Comparison of ENCODE assay signal across 17 cellular contexts in genomic region chr12:92002195-92002649, GRCh38.
DNase-seq lines count a peak whose midpoint lies in the region; ATAC-seq and TF ChIP-seq lines count a peak whose summit lies in the region.
"Had no signal": no experiment of that assay in that cellular context is flagged by ENCODE, and none has a peak within 500 bp of the region (broad histone marks: within the 10 kb centered on the region; RNA-seq: fewer than 3 reads in every experiment).

No MANE protein-coding gene starts in this region.

- peaks cover 54% of the 10 kb centered on the region for H3K4me1 Mint-ChIP-seq in activated T-cell treated with anti-CD3 and anti-CD28 coated beads, Interleukin-2, amount 50 U/mL, for 24 hours (ENCODE audit: low read depth)
- H3K4me1 Mint-ChIP-seq in activated T-cell treated with anti-CD3 and anti-CD28 coated beads, Interleukin-2, amount 50 U/mL, for 4 hours (ENCODE audit: low read depth): peaks cover 49% of the 10 kb centered on the region
- peaks cover 49% of the 10 kb centered on the region for H3K4me1 Mint-ChIP-seq in activated naive CD8-positive, alpha-beta T cell (ENCODE audit: low read depth)
- H3K4me1 Mint-ChIP-seq in glutamatergic neuron (ENCODE audit: low read depth, unreplicated experiment): peaks cover 18% of the 10 kb centered on the region

- TF ChIP-seq CTCF in glutamatergic neuron (IDR thresholded peaks at IDR 0.05; ENCODE audit: partially characterized antibody, unreplicated experiment): no peak
- TF ChIP-seq CTCF in smooth muscle cell (IDR thresholded peaks at IDR 0.05; ENCODE audit: borderline replicate concordance, insufficient read depth, poor library complexity, severe bottlenecking): no peak

- H3K9ac ChIP-seq in smooth muscle cell (ENCODE audit: low read depth): no peak overlapping the region

- no peaks in the 10 kb centered on the region for H3K27me3 ChIP-seq in smooth muscle cell (ENCODE audit: low read depth)
- no peaks in the 10 kb centered on the region for H3K27me3 ChIP-seq in SJCRH30
- H3K27me3 ChIP-seq: gastrocnemius medialis, neutrophil, upper lobe of left lung had no signal

- no peak for DNase-seq in activated T-cell treated with anti-CD3 and anti-CD28 coated beads, Interleukin-2, amount 50 U/mL, for 24 hours
- DNase-seq in activated T-cell treated with anti-CD3 and anti-CD28 coated beads, Interleukin-2, amount 50 U/mL, for 4 hours: no peak
- no peak for DNase-seq in glutamatergic neuron
- DNase-seq in smooth muscle cell (lab: John Stamatoyannopoulos, UW; ENCODE audit: unreplicated experiment): no peak
- no peak for DNase-seq in dedifferentiated amniotic fluid mesenchymal stem cell (ENCODE audit: extremely low spot score)
- no peak for DNase-seq in SJCRH30
- DNase-seq: activated effector memory CD4-positive, alpha-beta T cell treated with anti-CD3 and anti-CD28 coated beads, Interleukin-2, amount 50 U/mL, for 16 hours; gastrocnemius medialis; H9; NCI-H2029 treated with DMSO at 0.1 percent for 48 hours; NCI-H526; PC-9; stimulated activated CD4-positive, alpha-beta T cell treated with anti-CD3 and anti-CD28 coated beads, Interleukin-4, amount 100 ng/mL, for 4 hours; upper lobe of left lung had no signal

- 48% methylated on average over 1 of the region's 1 CpG for WGBS in smooth muscle cell (ENCODE audit: low lambda C conversion rate)

- peak overlapping the region; percentile 36 for H3K27ac Mint-ChIP-seq in activated T-cell treated with anti-CD3 and anti-CD28 coated beads, Interleukin-2, amount 50 U/mL, for 24 hours
- H3K27ac Mint-ChIP-seq in activated naive CD8-positive, alpha-beta T cell: peak overlapping the region; percentile 89
- H3K27ac Mint-ChIP-seq in glutamatergic neuron (ENCODE audit: unreplicated experiment): peak overlapping the region; percentile 22
- H3K27ac Mint-ChIP-seq: H9 had no signal

- no peaks in the 10 kb centered on the region for H3K79me2 ChIP-seq in smooth muscle cell (ENCODE audit: low read depth)

- no peak for ATAC-seq in activated T-cell treated with anti-CD3 and anti-CD28 coated beads, Interleukin-2, amount 50 U/mL, for 4 hours
- no peak for ATAC-seq in HG03342 (IDR thresholded peaks at IDR 0.05; ENCODE audit: unreplicated experiment)
- ATAC-seq: gastrocnemius medialis had no signal

- H3K4me1 ChIP-seq in smooth muscle cell (ENCODE audit: low read depth): peaks cover 3% of the 10 kb centered on the region
- H3K4me1 ChIP-seq in SJCRH30: no peaks in the 10 kb centered on the region
- H3K4me1 ChIP-seq: gastrocnemius medialis had no signal

- no peaks in the 10 kb centered on the region for H4K20me1 ChIP-seq in smooth muscle cell (ENCODE audit: low read depth)

- H3K4me3 Mint-ChIP-seq in activated T-cell treated with anti-CD3 and anti-CD28 coated beads, Interleukin-2, amount 50 U/mL, for 24 hours: peak overlapping the region; percentile 7
- H3K4me3 Mint-ChIP-seq in activated T-cell treated with anti-CD3 and anti-CD28 coated beads, Interleukin-2, amount 50 U/mL, for 4 hours: no peak overlapping the region
- peak overlapping the region; percentile 55 for H3K4me3 Mint-ChIP-seq in activated naive CD8-positive, alpha-beta T cell
- no peak overlapping the region for H3K4me3 Mint-ChIP-seq in glutamatergic neuron (ENCODE audit: unreplicated experiment)
- H3K4me3 Mint-ChIP-seq: H9 had no signal

- peaks cover 29% of the 10 kb centered on the region for H3K36me3 Mint-ChIP-seq in activated T-cell treated with anti-CD3 and anti-CD28 coated beads, Interleukin-2, amount 50 U/mL, for 24 hours (ENCODE audit: low read depth)
- H3K36me3 Mint-ChIP-seq in activated T-cell treated with anti-CD3 and anti-CD28 coated beads, Interleukin-2, amount 50 U/mL, for 4 hours (ENCODE audit: insufficient read depth): peaks cover 23% of the 10 kb centered on the region
- peaks cover 27% of the 10 kb centered on the region for H3K36me3 Mint-ChIP-seq in activated naive CD8-positive, alpha-beta T cell
- H3K36me3 Mint-ChIP-seq in glutamatergic neuron (ENCODE audit: unreplicated experiment): peaks cover 5% of the 10 kb centered on the region

- no peaks in the 10 kb centered on the region for H3K27me3 Mint-ChIP-seq in activated T-cell treated with anti-CD3 and anti-CD28 coated beads, Interleukin-2, amount 50 U/mL, for 24 hours
- H3K27me3 Mint-ChIP-seq in activated T-cell treated with anti-CD3 and anti-CD28 coated beads, Interleukin-2, amount 50 U/mL, for 4 hours (ENCODE audit: low read depth): no peaks in the 10 kb centered on the region
- H3K27me3 Mint-ChIP-seq in activated naive CD8-positive, alpha-beta T cell: no peaks in the 10 kb centered on the region
- H3K27me3 Mint-ChIP-seq in glutamatergic neuron (ENCODE audit: unreplicated experiment): no peaks in the 10 kb centered on the region

- H3K36me3 ChIP-seq in smooth muscle cell (ENCODE audit: low read depth) (no peaks in the 10 kb centered on the region), SJCRH30 (no peaks in the 10 kb centered on the region)
- H3K36me3 ChIP-seq: gastrocnemius medialis, neutrophil, upper lobe of left lung had no signal

- H3K9me3 ChIP-seq in smooth muscle cell (replicated peaks; ENCODE audit: low read depth): no peaks in the 10 kb centered on the region
- peaks cover 6% of the 10 kb centered on the region; the same call in 1 of the 2 replicates for H3K9me3 ChIP-seq in SJCRH30 (replicated peaks)
- H3K9me3 ChIP-seq: gastrocnemius medialis, neutrophil, upper lobe of left lung had no signal

- H3K9me3 Mint-ChIP-seq in activated T-cell treated with anti-CD3 and anti-CD28 coated beads, Interleukin-2, amount 50 U/mL, for 24 hours: peaks cover 22% of the 10 kb centered on the region
- peaks cover 26% of the 10 kb centered on the region for H3K9me3 Mint-ChIP-seq in activated T-cell treated with anti-CD3 and anti-CD28 coated beads, Interleukin-2, amount 50 U/mL, for 4 hours
- H3K9me3 Mint-ChIP-seq in activated naive CD8-positive, alpha-beta T cell (ENCODE audit: low read depth): peaks cover 16% of the 10 kb centered on the region
- H3K9me3 Mint-ChIP-seq in glutamatergic neuron (ENCODE audit: unreplicated experiment): peaks cover 1% of the 10 kb centered on the region

- H3K27ac ChIP-seq in smooth muscle cell (ENCODE audit: low read depth): peak overlapping the region; percentile 65
- H3K27ac ChIP-seq in SJCRH30: no peak overlapping the region
- H3K27ac ChIP-seq: gastrocnemius medialis, neutrophil, PC-9, upper lobe of left lung had no signal

- peaks cover 7% of the 10 kb centered on the region for H3F3A ChIP-seq in smooth muscle cell (ENCODE audit: low read depth)

- H3K4me3 ChIP-seq in smooth muscle cell (peak overlapping the region; percentile 19), SJCRH30 (no peak overlapping the region)
- H3K4me3 ChIP-seq: gastrocnemius medialis, PC-9, upper lobe of left lung had no signal

- H2AFZ ChIP-seq in smooth muscle cell (ENCODE audit: low read depth): peak overlapping the region; percentile 45
- H2AFZ ChIP-seq: PC-9 had no signal

- H3K4me2 ChIP-seq in smooth muscle cell: peak overlapping the region; percentile 78
- H3K4me2 ChIP-seq: PC-9 had no signal

Comparison
In these comparisons a context has a peak if more than half of its experiments do, and no peak if none do; other contexts are left out.
1. H3K4me3 Mint-ChIP-seq: peak in activated T-cell treated with anti-CD3 and anti-CD28 coated beads, Interleukin-2, amount 50 U/mL, for 24 hours (single experiment) and activated naive CD8-positive, alpha-beta T cell (single experiment); none in activated T-cell treated with anti-CD3 and anti-CD28 coated beads, Interleukin-2, amount 50 U/mL, for 4 hours (single experiment) and glutamatergic neuron (single experiment).
2. H3K27ac Mint-ChIP-seq: peak in every context shown above with its lines; median percentile 89 in activated naive CD8-positive, alpha-beta T cell; 36 in activated T-cell treated with anti-CD3 and anti-CD28 coated beads, Interleukin-2, amount 50 U/mL, for 24 hours; 22 in glutamatergic neuron.